8 cellular contexts compared by ENCODE assay signal in the genomic region with DNA sequence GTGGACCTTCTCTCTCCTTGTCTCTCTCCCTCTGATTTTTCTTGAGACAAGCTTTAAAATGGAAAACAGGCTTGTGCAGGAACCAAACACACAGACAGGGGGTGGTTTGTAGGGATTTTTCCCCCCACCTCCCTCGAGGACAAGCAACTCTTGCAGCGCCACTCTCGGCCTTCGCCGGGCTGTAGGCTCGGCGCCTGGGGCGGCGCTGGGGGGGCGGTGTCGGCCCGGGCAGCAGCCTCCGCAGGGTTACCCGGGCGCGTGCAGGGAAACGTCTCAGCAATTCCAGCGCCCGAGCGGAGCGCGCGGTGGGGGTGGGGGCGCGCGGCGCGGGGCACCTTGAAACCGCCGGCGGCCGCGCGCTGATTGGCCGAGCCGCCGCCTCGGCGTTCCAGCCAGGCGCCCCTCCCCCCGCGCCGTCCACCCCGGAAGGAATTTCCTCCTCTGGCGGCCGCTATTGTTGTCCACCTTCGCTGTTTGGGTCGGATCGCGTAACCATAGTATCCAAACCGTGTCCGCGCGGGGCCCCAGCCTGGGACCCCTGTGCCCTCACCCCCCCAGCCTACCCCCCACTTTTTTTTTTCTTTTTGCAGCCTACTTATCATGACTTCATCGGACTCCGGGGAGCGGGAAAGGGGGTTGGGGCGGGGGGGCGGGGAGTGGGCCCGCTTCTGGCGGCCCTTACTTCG. TPM values are rescaled to one million over a fixed set of nuclear protein-coding genes. Genes with fewer than 3 reads are reported as not detected.
DNase-seq lines count a peak whose midpoint lies in the region; ATAC-seq and TF ChIP-seq lines count a peak whose summit lies in the region.

No MANE protein-coding gene starts in this region.

- TF ChIP-seq CTCF in WTC11 (IDR thresholded peaks at IDR 0.05) (no peak), cardiac fibroblast (IDR thresholded peaks at IDR 0.05; ENCODE audit: low read depth, low read length) (peak; percentile 15)

- CTCF ChIA-PET in WTC11 (lab: Charles Lee): interaction anchor here (0.6 to 5.6 kb wide), 17 partner anchors 11 to 367 kb away, joined by 3 to 145 read pairs (median 5); partner anchors contain the start of genes SSBP3 and TTC22

- ATAC-seq in HG02798 (IDR thresholded peaks at IDR 0.05; ENCODE audit: poor library complexity, unreplicated experiment) (peak; percentile 64), WTC11 (peak; percentile 47), HG03565 (IDR thresholded peaks at IDR 0.05; ENCODE audit: unreplicated experiment) (no peak)

- H3K4me3 Mint-ChIP-seq in WTC11: peak overlapping the region; percentile 81

- H3K4me3 ChIP-seq in cardiac fibroblast (replicated peaks in 1 of 2; ENCODE audit: low read depth in 2 of 2, low read length in 2 of 2): peak overlapping the region; percentile 49 to 54

- DNase-seq in GM04503 (ENCODE audit: low read depth) (peak; percentile 37), NCI-H2171 (lab: John Stamatoyannopoulos, UW) (peak; percentile 82), WTC11 (ENCODE audit: low spot score) (peak; percentile 95), cardiac fibroblast (ENCODE audit: low read depth in 2 of 2) (peak; percentile 92 to 95), iris pigment epithelial cell (ENCODE audit: low read depth) (peak; percentile 88), smooth muscle cell of the brain vasculature (ENCODE audit: low read depth, low spot score) (peak; percentile 79)

- H3K9me3 Mint-ChIP-seq in WTC11: no peaks in the 10 kb centered on the region

- H3K36me3 Mint-ChIP-seq in WTC11: no peaks in the 10 kb centered on the region

- H3K27ac Mint-ChIP-seq in WTC11: peak overlapping the region; percentile 97

- peaks cover 13% of the 10 kb centered on the region for H3K27me3 Mint-ChIP-seq in WTC11 (ENCODE audit: low read depth)

- H3K4me1 Mint-ChIP-seq in WTC11: peaks cover 36% of the 10 kb centered on the region

- POLR2A ChIA-PET in WTC11 (lab: Charles Lee): interaction anchor here (0.7 to 7.7 kb wide), 6 partner anchors 13 to 178 kb away, joined by 3 to 127 read pairs (median 6); partner anchors contain the start of gene SSBP3

TF ChIP-seq in WTC11, 78 proteins besides CTCF, POLR2A, EP300 and RAD21 (continues in another document):
- no peak for TF ChIP-seq ATF6 (CRISPR knock-in tag; IDR thresholded peaks at IDR 0.05)
- no peak for TF ChIP-seq ATF1 (CRISPR knock-in tag; IDR thresholded peaks at IDR 0.05)
- no peak for TF ChIP-seq JUN (CRISPR knock-in tag; IDR thresholded peaks at IDR 0.05)
- TF ChIP-seq, protein P1, sequence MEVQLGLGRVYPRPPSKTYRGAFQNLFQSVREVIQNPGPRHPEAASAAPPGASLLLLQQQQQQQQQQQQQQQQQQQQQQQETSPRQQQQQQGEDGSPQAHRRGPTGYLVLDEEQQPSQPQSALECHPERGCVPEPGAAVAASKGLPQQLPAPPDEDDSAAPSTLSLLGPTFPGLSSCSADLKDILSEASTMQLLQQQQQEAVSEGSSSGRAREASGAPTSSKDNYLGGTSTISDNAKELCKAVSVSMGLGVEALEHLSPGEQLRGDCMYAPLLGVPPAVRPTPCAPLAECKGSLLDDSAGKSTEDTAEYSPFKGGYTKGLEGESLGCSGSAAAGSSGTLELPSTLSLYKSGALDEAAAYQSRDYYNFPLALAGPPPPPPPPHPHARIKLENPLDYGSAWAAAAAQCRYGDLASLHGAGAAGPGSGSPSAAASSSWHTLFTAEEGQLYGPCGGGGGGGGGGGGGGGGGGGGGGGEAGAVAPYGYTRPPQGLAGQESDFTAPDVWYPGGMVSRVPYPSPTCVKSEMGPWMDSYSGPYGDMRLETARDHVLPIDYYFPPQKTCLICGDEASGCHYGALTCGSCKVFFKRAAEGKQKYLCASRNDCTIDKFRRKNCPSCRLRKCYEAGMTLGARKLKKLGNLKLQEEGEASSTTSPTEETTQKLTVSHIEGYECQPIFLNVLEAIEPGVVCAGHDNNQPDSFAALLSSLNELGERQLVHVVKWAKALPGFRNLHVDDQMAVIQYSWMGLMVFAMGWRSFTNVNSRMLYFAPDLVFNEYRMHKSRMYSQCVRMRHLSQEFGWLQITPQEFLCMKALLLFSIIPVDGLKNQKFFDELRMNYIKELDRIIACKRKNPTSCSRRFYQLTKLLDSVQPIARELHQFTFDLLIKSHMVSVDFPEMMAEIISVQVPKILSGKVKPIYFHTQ (CRISPR knock-in tag; IDR thresholded peaks at IDR 0.05): no peak
- TF ChIP-seq EMX1 (CRISPR knock-in tag; IDR thresholded peaks at IDR 0.05): no peak
- TF ChIP-seq, protein P2, sequence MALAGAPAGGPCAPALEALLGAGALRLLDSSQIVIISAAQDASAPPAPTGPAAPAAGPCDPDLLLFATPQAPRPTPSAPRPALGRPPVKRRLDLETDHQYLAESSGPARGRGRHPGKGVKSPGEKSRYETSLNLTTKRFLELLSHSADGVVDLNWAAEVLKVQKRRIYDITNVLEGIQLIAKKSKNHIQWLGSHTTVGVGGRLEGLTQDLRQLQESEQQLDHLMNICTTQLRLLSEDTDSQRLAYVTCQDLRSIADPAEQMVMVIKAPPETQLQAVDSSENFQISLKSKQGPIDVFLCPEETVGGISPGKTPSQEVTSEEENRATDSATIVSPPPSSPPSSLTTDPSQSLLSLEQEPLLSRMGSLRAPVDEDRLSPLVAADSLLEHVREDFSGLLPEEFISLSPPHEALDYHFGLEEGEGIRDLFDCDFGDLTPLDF (CRISPR knock-in tag; IDR thresholded peaks at IDR 0.05): no peak
- no peak for TF ChIP-seq ZNF232 (CRISPR knock-in tag; IDR thresholded peaks at IDR 0.05)
- peak; percentile 88 for TF ChIP-seq SP1 (CRISPR knock-in tag; conservative IDR thresholded peaks at IDR 0.05)
- TF ChIP-seq FOXP1 (CRISPR knock-in tag; IDR thresholded peaks at IDR 0.05; ENCODE audit: borderline replicate concordance): peak; percentile 94
- TF ChIP-seq ZNF138 (CRISPR knock-in tag; conservative IDR thresholded peaks at IDR 0.05): no peak
- TF ChIP-seq TEAD1 (CRISPR knock-in tag; IDR thresholded peaks at IDR 0.05): peak; percentile 83
- TF ChIP-seq CREM (CRISPR knock-in tag; IDR thresholded peaks at IDR 0.05): peak; percentile 73; the same call in 1 of the 2 replicates
- peak; percentile 96; the same call in 1 of the 2 replicates for TF ChIP-seq KAT7 (CRISPR knock-in tag; IDR thresholded peaks at IDR 0.05; ENCODE audit: borderline replicate concordance)
- TF ChIP-seq ZNF532 (CRISPR knock-in tag; IDR thresholded peaks at IDR 0.05; ENCODE audit: borderline replicate concordance): no peak
- TF ChIP-seq, protein P3, sequence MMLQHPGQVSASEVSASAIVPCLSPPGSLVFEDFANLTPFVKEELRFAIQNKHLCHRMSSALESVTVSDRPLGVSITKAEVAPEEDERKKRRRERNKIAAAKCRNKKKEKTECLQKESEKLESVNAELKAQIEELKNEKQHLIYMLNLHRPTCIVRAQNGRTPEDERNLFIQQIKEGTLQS (CRISPR knock-in tag; conservative IDR thresholded peaks at IDR 0.05): no peak

RNA-seq across cellular contexts. Expression of gene ACOT11, which starts 59.8 kb away (rescaled TPM):
- 3.8 to 4.4 TPM (median 4.2 TPM) in 3 replicates for total RNA-seq in WTC11 (2021)

Comparison
In these comparisons a context has a peak if more than half of its experiments do, and no peak if none do; other contexts are left out.
1. DNase-seq: peak in every context shown above with its lines; median percentile 95 in WTC11; 94 in cardiac fibroblast; 88 in iris pigment epithelial cell; 82 in NCI-H2171; 79 in smooth muscle cell of the brain vasculature; 37 in GM04503.